ENCODE assay signal across 29 cellular contexts in genomic region chr12:5188413-5188930, GRCh38.
"Had no signal": no experiment of that assay in that cellular context is flagged by ENCODE, and none has a peak within 500 bp of the region (broad histone marks: within the 10 kb centered on the region; RNA-seq: fewer than 3 reads in every experiment).

No MANE protein-coding gene starts in this region.

- H3K27ac ChIP-seq: hepatocyte, left lung, lower lobe of right lung, pancreas, psoas muscle, right atrium auricular region, right lobe of liver, skin epidermis, suprapubic skin, thoracic aorta, tibial artery, uterus had no signal

- H3K4me2 ChIP-seq: hepatocyte had no signal

- H3K79me2 ChIP-seq: hepatocyte had no signal

- H3K36me3 ChIP-seq: left lung, lower lobe of right lung, pancreas, right atrium auricular region, right lobe of liver, suprapubic skin, thoracic aorta, tibial artery, uterus had no signal

- DNase-seq: islet precursor cell; kidney glomerular epithelial cell; left cardiac atrium; left lung; lower lobe of right lung; mammary epithelial cell; mesenchymal stem cell; naive thymus-derived CD8-positive, alpha-beta T cell; nucleus accumbens; pancreas; posterior cingulate gyrus; psoas muscle; right lobe of liver; stimulated activated CD4-positive, alpha-beta T cell treated with anti-CD3 and anti-CD28 coated beads, Interleukin-12 subunit alpha, Interleukin-12 subunit beta, amount 100 ng/mL, for 4 hours; stimulated activated CD4-positive, alpha-beta T cell treated with anti-CD3 and anti-CD28 coated beads, Interleukin-15, amount 100 ng/mL, for 24 hours; stimulated activated CD4-positive, alpha-beta T cell treated with anti-CD3 and anti-CD28 coated beads, Interleukin-2, amount 100 ng/mL, for 24 hours; stimulated activated CD4-positive, alpha-beta T cell treated with anti-CD3 and anti-CD28 coated beads, Interleukin-4, amount 100 ng/mL, for 1 hour; stimulated activated naive CD4-positive, alpha-beta T cell; tibial artery; uterus had no signal

- H3K4me3 Mint-ChIP-seq: naive thymus-derived CD8-positive, alpha-beta T cell; nephron; neural crest cell; stimulated activated naive CD8-positive, alpha-beta T cell treated with anti-CD3 and anti-CD28 coated beads, Interleukin-15, Interleukin-2, amounts not matched to agents 100 ng/mL and 50 ng/mL, for 24 hours; type B pancreatic cell had no signal

- H3K36me3 Mint-ChIP-seq: naive thymus-derived CD8-positive, alpha-beta T cell had no signal

- H2AFZ ChIP-seq: hepatocyte had no signal

- H3K27ac Mint-ChIP-seq: naive thymus-derived CD8-positive, alpha-beta T cell; nephron; stimulated activated naive CD8-positive, alpha-beta T cell treated with anti-CD3 and anti-CD28 coated beads, Interleukin-15, Interleukin-2, amounts not matched to agents 100 ng/mL and 50 ng/mL, for 24 hours; type B pancreatic cell had no signal

- H3K4me1 Mint-ChIP-seq: naive thymus-derived CD8-positive, alpha-beta T cell; neural crest cell had no signal

- H3K9me3 Mint-ChIP-seq: naive thymus-derived CD8-positive, alpha-beta T cell; nephron; neural crest cell; stimulated activated naive CD8-positive, alpha-beta T cell treated with anti-CD3 and anti-CD28 coated beads, Interleukin-15, Interleukin-2, amounts not matched to agents 100 ng/mL and 50 ng/mL, for 24 hours had no signal

- H3K9me3 ChIP-seq: left lung, lower lobe of right lung, pancreas, psoas muscle, right atrium auricular region, right lobe of liver, suprapubic skin, thoracic aorta, tibial artery, uterus had no signal

- H3K4me1 ChIP-seq: left lung, lower lobe of right lung, pancreas, right lobe of liver, suprapubic skin, uterus had no signal

- ATAC-seq: left cardiac atrium; left lung; lower lobe of right lung; naive thymus-derived CD8-positive, alpha-beta T cell; psoas muscle; right lobe of liver had no signal

- H3K4me3 ChIP-seq: hepatocyte, left lung, lower lobe of right lung, pancreas, psoas muscle, right atrium auricular region, right lobe of liver, skin epidermis, suprapubic skin, thoracic aorta, tibial artery, uterus had no signal

- H3K27me3 ChIP-seq: hepatocyte, left lung, pancreas, right atrium auricular region, right lobe of liver, tibial artery, uterus had no signal

- FAIRE-seq: pancreas had no signal
